8 cellular contexts compared by ENCODE assay signal in genomic region chr6:33192671-33193602, GRCh38. TPM values are rescaled to one million over a fixed set of nuclear protein-coding genes. Genes with fewer than 3 reads are reported as not detected.
A peak's percentile ranks its signal among the peaks of the same experiment; 100 is the strongest.
DNase-seq lines count a peak whose midpoint lies in the region; ATAC-seq, FAIRE-seq and TF ChIP-seq lines count a peak whose summit lies in the region.

No MANE protein-coding gene starts in this region.

- H3K27ac ChIP-seq in astrocyte (ENCODE audit: low read depth, low read length), result no peak overlapping the region
- H3K27ac ChIP-seq in iPS-18a (ENCODE audit: low read length), result no peak overlapping the region

- FAIRE-seq in astrocyte (lab: Jason Lieb, UNC), result no peak

- H3K9ac ChIP-seq in astrocyte (ENCODE audit: low read length) (peak overlapping the region; percentile 56), iPS-18a (ENCODE audit: low read length) (no peak overlapping the region)

- H3K79me2 ChIP-seq in astrocyte (ENCODE audit: insufficient read depth, low read length), result peaks cover 10% of the 10 kb centered on the region

- peak overlapping the region; percentile 75 for H3K4me3 Mint-ChIP-seq in astrocyte (ENCODE audit: unreplicated experiment)

- peaks cover 23% of the 10 kb centered on the region for H3K36me3 Mint-ChIP-seq in astrocyte (ENCODE audit: low read depth, unreplicated experiment)

- H3K36me3 ChIP-seq in astrocyte (ENCODE audit: insufficient read depth, low read length) (peaks cover 30% of the 10 kb centered on the region), iPS-18a (ENCODE audit: control insufficient read depth, low read depth, low read length) (peaks cover 8% of the 10 kb centered on the region)

- H2AFZ ChIP-seq in astrocyte (ENCODE audit: low read depth, low read length), result peak overlapping the region; percentile 52

- H3K27me3 Mint-ChIP-seq in astrocyte (ENCODE audit: low read depth, unreplicated experiment), result peaks cover 25% of the 10 kb centered on the region

- H3K4me1 ChIP-seq in astrocyte (ENCODE audit: insufficient read depth, low read length) (no peaks in the 10 kb centered on the region), iPS-18a (ENCODE audit: control insufficient read depth, low read depth, low read length) (peaks cover 10% of the 10 kb centered on the region)

- peaks cover 48% of the 10 kb centered on the region for H4K20me1 ChIP-seq in astrocyte (ENCODE audit: insufficient read depth, low read length)

- H3K9me3 Mint-ChIP-seq in astrocyte (ENCODE audit: unreplicated experiment), result peaks cover 2% of the 10 kb centered on the region

- TF ChIP-seq CTCF in astrocyte (IDR thresholded peaks at IDR 0.05; ENCODE audit: insufficient read depth, low read depth, low read length), result no peak

- peaks cover 13% of the 10 kb centered on the region for H3K4me1 Mint-ChIP-seq in astrocyte (ENCODE audit: low read depth, unreplicated experiment)

- DNase-seq in NCI-H82 (lab: John Stamatoyannopoulos, UW) (peak; percentile 55), NCI-H82 treated with DMSO at 0.1 percent for 48 hours (lab: John Stamatoyannopoulos, UW; ENCODE audit: unreplicated experiment) (no peak), astrocyte (ENCODE audit: low read depth) (no peak), skeletal muscle cell (ENCODE audit: low read depth) (no peak), NCI-H446 treated with DMSO at 0.1 percent for 48 hours (lab: John Stamatoyannopoulos, UW) (no peak)

- ATAC-seq in HG02840 (IDR thresholded peaks at IDR 0.05; ENCODE audit: low FRiP score, unreplicated experiment), result no peak
- ATAC-seq in GM21447 (IDR thresholded peaks at IDR 0.05; ENCODE audit: unreplicated experiment), result no peak

- H3K4me3 ChIP-seq in astrocyte (ENCODE audit: insufficient read depth, low read depth, low read length), result peak overlapping the region; percentile 51
- peak overlapping the region; percentile 67 for H3K4me3 ChIP-seq in iPS-18a (ENCODE audit: low read length)
- peak overlapping the region; percentile 42 for H3K4me3 ChIP-seq in skeletal muscle cell (ENCODE audit: low read depth, low read length)

- H3K9me3 ChIP-seq in astrocyte (ENCODE audit: insufficient read depth, low read depth, low read length) (no peaks in the 10 kb centered on the region), iPS-18a (ENCODE audit: control insufficient read depth, low read depth, low read length) (no peaks in the 10 kb centered on the region)

- peak overlapping the region; percentile 27 for H3K27ac Mint-ChIP-seq in astrocyte (ENCODE audit: unreplicated experiment)

- peak overlapping the region; percentile 86 for H3K4me2 ChIP-seq in astrocyte (ENCODE audit: low read length)

- peaks cover 13% of the 10 kb centered on the region for H3K27me3 ChIP-seq in astrocyte (ENCODE audit: insufficient read depth, low read length)
- peaks cover 31% of the 10 kb centered on the region for H3K27me3 ChIP-seq in iPS-18a (ENCODE audit: control insufficient read depth, insufficient read depth, low read length)

RNA-seq across cellular contexts. Expression of gene COL11A2, which starts 0.7 kb away (rescaled TPM):
- 1.3 and 2.2 TPM in 2 replicates for total RNA-seq in astrocyte

RNA-seq across cellular contexts. Expression of gene RXRB, which starts 7.5 kb away (rescaled TPM):
- 34.0 and 39.4 TPM in 2 replicates for total RNA-seq in astrocyte

RNA-seq across cellular contexts. Expression of gene SLC39A7, which starts 7.7 kb away (rescaled TPM):
- 150 and 164 TPM in 2 replicates for total RNA-seq in astrocyte

RNA-seq across cellular contexts. Expression of gene HSD17B8, which starts 11.5 kb away (rescaled TPM):
- total RNA-seq in astrocyte, result 2.1 and 2.6 TPM in 2 replicates

RNA-seq across cellular contexts. Expression of gene RING1, which starts 15.4 kb away (rescaled TPM):
- 30.8 and 31.1 TPM in 2 replicates for total RNA-seq in astrocyte
